Comparison of ENCODE assay signal across 8 cellular contexts in the genomic region with DNA sequence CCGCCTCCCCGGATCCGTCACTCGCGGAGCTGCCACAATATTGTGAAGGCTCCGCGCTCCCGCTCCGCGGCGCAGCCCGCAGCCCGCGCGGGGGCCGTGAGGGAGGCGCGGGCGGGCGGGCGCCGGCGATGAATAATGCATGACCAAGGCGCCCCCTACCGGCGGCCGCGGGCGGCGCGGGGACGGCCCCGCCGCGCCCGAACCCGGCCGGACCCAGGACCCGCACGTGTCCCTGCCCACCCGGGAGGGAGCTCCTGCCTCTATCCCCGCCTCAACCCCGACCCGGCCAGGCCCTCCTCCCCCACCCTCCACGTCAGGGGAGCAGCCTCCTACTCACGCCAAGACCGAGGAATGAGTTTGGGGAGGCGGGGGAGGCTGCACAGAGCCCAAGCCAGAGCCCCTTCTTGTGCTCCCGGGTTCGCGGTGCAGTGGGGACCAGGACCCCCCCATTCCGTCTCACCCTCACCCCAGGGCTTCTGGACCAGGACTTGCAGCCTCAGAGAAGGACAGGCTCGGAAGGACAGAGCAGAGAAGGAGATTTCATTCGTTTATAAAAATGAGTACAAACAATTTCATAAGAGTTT.
DNase-seq lines count a peak whose midpoint lies in the region; ATAC-seq, FAIRE-seq and TF ChIP-seq lines count a peak whose summit lies in the region.

No MANE protein-coding gene starts in this region.

- TF ChIP-seq EP300 in ovary (IDR thresholded peaks at IDR 0.05) (no peak), tibial nerve (IDR thresholded peaks at IDR 0.05) (no peak)

- no peak overlapping the region for H2AK5ac ChIP-seq in H9 (ENCODE audit: insufficient read length, low read length)

- CTCF ChIA-PET in PC-9 (lab: Charles Lee), result interaction anchor here (0.5 to 0.7 kb wide), 3 partner anchors 58 to 347 kb away, joined by 4 to 13 read pairs (median 12); no protein-coding TSS in a partner anchor

- intact Hi-C loops in CD14-positive monocyte (cut with micrococcal nuclease) (loop anchor here (5.0 to 10.0 kb wide), 2 partner anchors 360 to 362 kb away; no protein-coding TSS in a partner anchor), PC-9 (cut with micrococcal nuclease; ENCODE audit: unreplicated experiment) (loop anchor here (2.0 to 5.0 kb wide), 4 partner anchors 35 to 355 kb away; no protein-coding TSS in a partner anchor), ovary (cut with DNase I) (loop anchor here (2.0 to 5.0 kb wide), 4 partner anchors 335 to 435 kb away; partner anchors contain the start of gene CENPS (in 1 of the 4))

- no peak overlapping the region for H2BK15ac ChIP-seq in H9 (ENCODE audit: low read depth, low read length)

- H3K4me1 ChIP-seq in H9 (ENCODE audit: insufficient read depth, low read length), result no peaks in the 10 kb centered on the region
- no peaks in the 10 kb centered on the region for H3K4me1 ChIP-seq in PC-9 (replicated peaks; ENCODE audit: insufficient read depth)
- H3K4me1 ChIP-seq in ovary (ENCODE audit: insufficient read depth), result peaks cover 6% of the 10 kb centered on the region
- H3K4me1 ChIP-seq in tibial nerve, result peaks cover 0 to 22% (median 14%) of the 10 kb centered on the region in 4 donors

- no peak overlapping the region for H3K23ac ChIP-seq in H9 (ENCODE audit: insufficient read length, low read depth, low read length)

- no peak overlapping the region for H4K8ac ChIP-seq in H9 (replicated peaks; ENCODE audit: insufficient read length, low read depth, low read length)

- H3K56ac ChIP-seq in H9 (ENCODE audit: insufficient read length, low read depth, low read length), result no peak overlapping the region

- no peak overlapping the region for H2BK120ac ChIP-seq in H9 (ENCODE audit: low read depth, low read length, poor library complexity, severe bottlenecking)

- H3K14ac ChIP-seq in H9 (ENCODE audit: insufficient read depth, low read length), result no peak overlapping the region

- H3K23me2 ChIP-seq in H9 (ENCODE audit: insufficient read length, low read depth, low read length, poor library complexity, severe bottlenecking), result peaks cover 6% of the 10 kb centered on the region

- FAIRE-seq in frontal cortex (lab: Jason Lieb, UNC), result no peak

- no peak overlapping the region for H4K91ac ChIP-seq in H9 (ENCODE audit: insufficient read length, low read depth, low read length)

- no peaks in the 10 kb centered on the region for H3K9me3 ChIP-seq in H9 (ENCODE audit: control insufficient read depth, low read depth, low read length)
- no peaks in the 10 kb centered on the region for H3K9me3 ChIP-seq in PC-9 (ENCODE audit: insufficient read depth, low read depth)
- no peaks in the 10 kb centered on the region for H3K9me3 ChIP-seq in ovary
- no peaks in the 10 kb centered on the region for H3K9me3 ChIP-seq in tibial nerve

- H3K27ac Mint-ChIP-seq in CD14-positive monocyte, result no peak overlapping the region
- peak overlapping the region in 1 of 3 experiments; percentile 57; a peak in 1 of 7 replicates for H3K27ac Mint-ChIP-seq in H9
- no peak overlapping the region for H3K27ac Mint-ChIP-seq in activated T-helper 17 cell treated with anti-CD3 and anti-CD28 coated beads, Interleukin-2, amount 50 U/mL, for 72 hours

- no peak overlapping the region for H2BK5ac ChIP-seq in H9 (ENCODE audit: insufficient read length, low read length)

- H3K4me3 Mint-ChIP-seq in CD14-positive monocyte, result peak overlapping the region in 1 of 2 donors; percentile 58
- H3K4me3 Mint-ChIP-seq in H9, result peak overlapping the region; percentile 35 to 72; a peak in 4 of 5 replicates
- H3K4me3 Mint-ChIP-seq in activated T-helper 17 cell treated with anti-CD3 and anti-CD28 coated beads, Interleukin-2, amount 50 U/mL, for 72 hours, result peak overlapping the region; percentile 44

- H3K4me2 ChIP-seq in H9 (ENCODE audit: insufficient read depth, insufficient read length, low read length), result peak overlapping the region; percentile 87
- peak overlapping the region; percentile 84 for H3K4me2 ChIP-seq in PC-9

- DNase-seq in CD14-positive monocyte (ENCODE audit: low spot score) (no peak), H9 (peak; percentile 69), PC-9 (peak in 1 of 2 experiments; percentile 60), frontal cortex (ENCODE audit: low spot score in 2 of 2) (peak; percentile 77 to 80), ovary (peak; percentile 62 to 84 (median 77)), tibial nerve (ENCODE audit: low spot score in 2 of 2) (peak; percentile 23 to 48)

- no peaks in the 10 kb centered on the region for H3K79me1 ChIP-seq in H9 (ENCODE audit: insufficient read depth, low read depth, low read length, poor library complexity, severe bottlenecking)

- H4K5ac ChIP-seq in H9 (ENCODE audit: insufficient read length, low read depth, low read length), result no peak overlapping the region

- H3K36me3 ChIP-seq in PC-9 (ENCODE audit: low read depth), result no peaks in the 10 kb centered on the region
- H3K36me3 ChIP-seq in ovary, result no peaks in the 10 kb centered on the region
- H3K36me3 ChIP-seq in tibial nerve, result no peaks in the 10 kb centered on the region

- peaks cover 0 to 5% of the 10 kb centered on the region in 2 donors for H3K36me3 Mint-ChIP-seq in CD14-positive monocyte
- no peaks in the 10 kb centered on the region for H3K36me3 Mint-ChIP-seq in H9 (ENCODE audit: insufficient read depth in 1 of 3, low read depth in 3 of 3)
- no peaks in the 10 kb centered on the region for H3K36me3 Mint-ChIP-seq in activated T-helper 17 cell treated with anti-CD3 and anti-CD28 coated beads, Interleukin-2, amount 50 U/mL, for 72 hours (ENCODE audit: low read depth)

- H3K9ac ChIP-seq in H9 (ENCODE audit: extremely low read depth, insufficient read length, low read length), result no peak overlapping the region

- H2AFZ ChIP-seq in H9 (ENCODE audit: low read length) (no peak overlapping the region), PC-9 (peak overlapping the region; percentile 81)

- H2BK12ac ChIP-seq in H9 (ENCODE audit: insufficient read length, low read depth, low read length), result no peak overlapping the region

- H3K9me2 ChIP-seq in PC-9 (ENCODE audit: insufficient read depth), result no peaks in the 10 kb centered on the region

- WGBS in H9 (ENCODE audit: extremely low coverage, insufficient read length, low lambda C conversion rate), result no CpG with 5 or more reads among the region's 54 CpGs
- 1 to 2% (median 1%) methylated on average over 10 to 54 of the region's 54 CpGs for WGBS in ovary, 3 donors
- 1 to 3% methylated on average over 9 to 10 of the region's 54 CpGs for WGBS in tibial nerve, 2 donors

- TF ChIP-seq POLR2A in ovary (IDR thresholded peaks at IDR 0.05), result no peak
- no peak for TF ChIP-seq POLR2A in tibial nerve (IDR thresholded peaks at IDR 0.05)

- no TSS peak for BruUV-seq in PC-9 (replicated peaks; lab: Mats Ljungman, UMichigan)

- H3K79me2 ChIP-seq in H9 (ENCODE audit: insufficient read depth, low read length) (no peaks in the 10 kb centered on the region), PC-9 (ENCODE audit: low read depth) (no peaks in the 10 kb centered on the region)

- H3K27me3 Mint-ChIP-seq in CD14-positive monocyte (ENCODE audit: low read depth in 3 of 3) (peaks cover 48 to 63% (median 56%) of the 10 kb centered on the region in 3 donors), H9 (ENCODE audit: low read depth) (peaks cover 69% of the 10 kb centered on the region)
- peaks cover 59% of the 10 kb centered on the region for H3K27me3 Mint-ChIP-seq in activated T-helper 17 cell treated with anti-CD3 and anti-CD28 coated beads, Interleukin-2, amount 50 U/mL, for 72 hours

- no peak overlapping the region for H3T11ph ChIP-seq in H9 (ENCODE audit: low read length)

- H3K18ac ChIP-seq in H9 (ENCODE audit: insufficient read length, low read depth, low read length), result no peak overlapping the region

- POLR2A ChIA-PET in PC-9 (lab: Charles Lee; ENCODE audit: unreplicated experiment), result interaction anchor here (0.6 kb wide), 1 partner anchor 148 kb away, joined by 4 read pairs; no protein-coding TSS in a partner anchor

- H3K4me3 ChIP-seq in PC-9 (peak overlapping the region; percentile 51; the same call in 1 of the 2 replicates), ovary (peak overlapping the region; percentile 36), tibial nerve (peak overlapping the region; percentile 17 to 56 (median 28))

- TF ChIP-seq CTCF in CD14-positive monocyte (IDR thresholded peaks at IDR 0.05) (peak; percentile 85), H9 (conservative IDR thresholded peaks at IDR 0.05) (peak; percentile 77), PC-9 (conservative IDR thresholded peaks at IDR 0.05) (peak; percentile 51; the same call in 1 of the 2 replicates), ovary (IDR thresholded peaks at IDR 0.05) (peak; percentile 24 to 85 (median 66)), tibial nerve (IDR thresholded peaks at IDR 0.05) (peak; percentile 75 to 97 (median 90))

- peaks cover 8% of the 10 kb centered on the region for H3K4me1 Mint-ChIP-seq in CD14-positive monocyte
- H3K4me1 Mint-ChIP-seq in H9, result peaks cover 25 to 46% of the 10 kb centered on the region in 2 experiments
- H3K4me1 Mint-ChIP-seq in activated T-helper 17 cell treated with anti-CD3 and anti-CD28 coated beads, Interleukin-2, amount 50 U/mL, for 72 hours, result no peaks in the 10 kb centered on the region

- no peak overlapping the region for H2BK20ac ChIP-seq in H9 (ENCODE audit: low read depth, low read length, poor library complexity, severe bottlenecking)

- H4K20me1 ChIP-seq in H9 (ENCODE audit: control insufficient read depth, insufficient read depth, insufficient read length) (no peaks in the 10 kb centered on the region), PC-9 (ENCODE audit: insufficient read depth) (no peaks in the 10 kb centered on the region)

- H3K9me3 Mint-ChIP-seq in CD14-positive monocyte, result peaks cover 0 to 12% (median 3%) of the 10 kb centered on the region in 7 donors
- H3K9me3 Mint-ChIP-seq in H9, result no peaks in the 10 kb centered on the region; a peak in 1 of 5 replicates
- H3K9me3 Mint-ChIP-seq in activated T-helper 17 cell treated with anti-CD3 and anti-CD28 coated beads, Interleukin-2, amount 50 U/mL, for 72 hours, result no peaks in the 10 kb centered on the region

- H3K27ac ChIP-seq in H9 (ENCODE audit: insufficient read length, low read depth, low read length) (no peak overlapping the region), PC-9 (no peak overlapping the region), ovary (no peak overlapping the region), tibial nerve (no peak overlapping the region)

- H3K4ac ChIP-seq in H9 (ENCODE audit: low read depth, low read length), result no peak overlapping the region

- peak; percentile 79 for ATAC-seq in activated T-helper 17 cell treated with anti-CD3 and anti-CD28 coated beads, Interleukin-2, amount 50 U/mL, for 72 hours (replicated peaks)
- no peak for ATAC-seq in GM18498 (IDR thresholded peaks at IDR 0.05; ENCODE audit: unreplicated experiment)

- peaks cover 2% of the 10 kb centered on the region; the same call in 1 of the 2 replicates for H3K27me3 ChIP-seq in H9 (ENCODE audit: insufficient read depth, low read length)
- H3K27me3 ChIP-seq in PC-9 (ENCODE audit: insufficient read depth, low read depth), result no peaks in the 10 kb centered on the region
- no peaks in the 10 kb centered on the region for H3K27me3 ChIP-seq in ovary
- peaks cover 0 to 75% of the 10 kb centered on the region in 2 donors for H3K27me3 ChIP-seq in tibial nerve

- H3F3A ChIP-seq in PC-9 (ENCODE audit: insufficient read depth, low read depth), result no peaks in the 10 kb centered on the region
